9 cellular contexts compared by ENCODE assay signal in the genomic region with DNA sequence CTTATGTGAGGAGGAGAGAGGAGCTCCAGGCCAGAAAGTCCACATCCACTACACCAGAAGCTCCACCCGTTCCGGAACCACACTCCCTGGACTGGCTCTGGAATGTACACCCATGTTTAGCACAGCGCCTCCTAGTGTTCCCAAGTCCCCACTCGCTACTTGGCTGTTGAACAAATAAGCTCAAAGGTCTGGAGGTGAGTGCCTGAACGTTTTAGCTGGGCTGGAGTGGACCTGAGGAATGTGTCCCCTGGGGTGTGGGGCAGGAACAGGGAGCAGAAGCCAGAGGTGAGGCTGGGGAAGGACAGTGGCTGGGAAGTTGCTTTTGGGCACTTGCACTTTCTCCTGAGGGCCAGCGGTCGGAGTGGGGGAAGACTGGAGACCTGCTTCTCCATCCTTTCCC.
DNase-seq lines count a peak whose midpoint lies in the region; ATAC-seq and TF ChIP-seq lines count a peak whose summit lies in the region.
"Had no signal": no experiment of that assay in that cellular context is flagged by ENCODE, and none has a peak within 500 bp of the region (broad histone marks: within the 10 kb centered on the region; RNA-seq: fewer than 3 reads in every experiment).

No MANE protein-coding gene starts in this region.

- POLR2A ChIA-PET in activated naive CD8-positive, alpha-beta T cell treated with anti-CD3 and anti-CD28 coated beads, Interleukin-2, amount 10 ng/mL, durations not matched to agents 7 days and 5 days (lab: Charles Lee) = no interaction called here

- TF ChIP-seq CTCF in kidney epithelial cell (IDR thresholded peaks at IDR 0.05; ENCODE audit: insufficient read depth, low read length, poor library complexity, severe bottlenecking) = peak; percentile 31

- H3K4me1 Mint-ChIP-seq in activated naive CD8-positive, alpha-beta T cell treated with anti-CD3 and anti-CD28 coated beads, Interleukin-2, amount 10 ng/mL, durations not matched to agents 7 days and 5 days = no peaks in the 10 kb centered on the region

- H3K36me3 Mint-ChIP-seq in activated naive CD8-positive, alpha-beta T cell treated with anti-CD3 and anti-CD28 coated beads, Interleukin-2, amount 10 ng/mL, durations not matched to agents 7 days and 5 days = no peaks in the 10 kb centered on the region

- TF ChIP-seq POLR2A in GM18505 (IDR thresholded peaks at IDR 0.05; ENCODE audit: borderline replicate concordance, extremely low read depth, insufficient read depth, insufficient read length) = no peak

- H3K9me3 Mint-ChIP-seq in activated naive CD8-positive, alpha-beta T cell treated with anti-CD3 and anti-CD28 coated beads, Interleukin-2, amount 10 ng/mL, durations not matched to agents 7 days and 5 days = no peaks in the 10 kb centered on the region
- H3K9me3 Mint-ChIP-seq: dendritic cell treated with granulocyte-macrophage colony-stimulating factor and Interleukin-4, amounts not matched to agents 40 ng/mL and 50 ng/mL, for 4 days had no signal

- H3K4me3 ChIP-seq in kidney epithelial cell (ENCODE audit: low read depth, low read length) = no peak overlapping the region

- H3K27me3 Mint-ChIP-seq in activated naive CD8-positive, alpha-beta T cell treated with anti-CD3 and anti-CD28 coated beads, Interleukin-2, amount 10 ng/mL, durations not matched to agents 7 days and 5 days = peaks cover 5% of the 10 kb centered on the region
- H3K27me3 Mint-ChIP-seq: dendritic cell treated with granulocyte-macrophage colony-stimulating factor and Interleukin-4, amounts not matched to agents 40 ng/mL and 50 ng/mL, for 4 days had no signal

- ATAC-seq in activated naive CD8-positive, alpha-beta T cell treated with anti-CD3 and anti-CD28 coated beads, Interleukin-2, amount 10 ng/mL, durations not matched to agents 7 days and 5 days (ENCODE audit: low read depth) = no peak
- no peak for ATAC-seq in GM18505 (IDR thresholded peaks at IDR 0.05; ENCODE audit: unreplicated experiment)

- H3K4me3 Mint-ChIP-seq in activated naive CD8-positive, alpha-beta T cell treated with anti-CD3 and anti-CD28 coated beads, Interleukin-2, amount 10 ng/mL, durations not matched to agents 7 days and 5 days = no peak overlapping the region
- H3K4me3 Mint-ChIP-seq: dendritic cell treated with granulocyte-macrophage colony-stimulating factor and Interleukin-4, amounts not matched to agents 40 ng/mL and 50 ng/mL, for 4 days had no signal

- no peaks in the 10 kb centered on the region for H3K27me3 ChIP-seq in kidney epithelial cell (ENCODE audit: control insufficient read depth, insufficient read depth, low read length)

- H3K27ac Mint-ChIP-seq in activated naive CD8-positive, alpha-beta T cell treated with anti-CD3 and anti-CD28 coated beads, Interleukin-2, amount 10 ng/mL, durations not matched to agents 7 days and 5 days = no peak overlapping the region
- H3K27ac Mint-ChIP-seq: dendritic cell treated with granulocyte-macrophage colony-stimulating factor and Interleukin-4, amounts not matched to agents 40 ng/mL and 50 ng/mL, for 4 days had no signal

- DNase-seq in CD1c-positive myeloid dendritic cell (ENCODE audit: extremely low spot score) = peak; percentile 42
- DNase-seq in HCEC 1CT = peak; percentile 44
- DNase-seq in activated naive CD8-positive, alpha-beta T cell treated with anti-CD3 and anti-CD28 coated beads, Interleukin-2, amount 10 ng/mL, durations not matched to agents 7 days and 5 days = peak; percentile 39
- DNase-seq in kidney epithelial cell (ENCODE audit: low read depth) = no peak
- DNase-seq in NCI-H2081 treated with DMSO at 0.1 percent for 48 hours (lab: John Stamatoyannopoulos, UW) = no peak
- no peak for DNase-seq in NCI-H187 (lab: John Stamatoyannopoulos, UW)
- DNase-seq in NCI-H2029 (lab: John Stamatoyannopoulos, UW) = no peak

- no peaks in the 10 kb centered on the region for H3K36me3 ChIP-seq in kidney epithelial cell (ENCODE audit: control insufficient read depth, insufficient read depth, low read length)

Comparison
In these comparisons a context has a peak if more than half of its experiments do, and no peak if none do; other contexts are left out.
1. DNase-seq: peak in CD1c-positive myeloid dendritic cell (single experiment), HCEC 1CT (single experiment) and activated naive CD8-positive, alpha-beta T cell treated with anti-CD3 and anti-CD28 coated beads, Interleukin-2, amount 10 ng/mL, durations not matched to agents 7 days and 5 days (single experiment); none in kidney epithelial cell (single experiment), NCI-H2081 treated with DMSO at 0.1 percent for 48 hours (single experiment), NCI-H187 (0 of 2) and NCI-H2029 (single experiment).